Comparison of ENCODE assay signal across 17 cellular contexts in the genomic region with DNA sequence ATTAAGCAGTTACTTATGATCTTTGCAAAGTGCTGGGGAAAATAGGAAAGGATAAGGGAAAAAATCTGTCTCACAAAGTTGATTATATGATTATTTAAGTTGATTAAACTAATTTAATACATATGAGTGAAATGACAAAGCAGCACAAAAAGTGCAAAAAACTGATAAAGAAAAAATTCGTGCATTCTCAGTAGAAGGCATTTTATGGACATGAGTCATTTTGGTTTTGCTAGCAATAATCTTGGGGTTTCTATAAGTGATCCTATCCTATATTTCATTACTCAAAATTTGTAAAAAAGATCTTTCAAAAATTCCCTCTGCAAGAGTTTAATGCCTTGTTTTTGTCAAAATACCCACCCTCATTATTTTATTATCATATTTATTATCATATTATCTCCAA.
"Had no signal": no experiment of that assay in that cellular context is flagged by ENCODE, and none has a peak within 500 bp of the region (broad histone marks: within the 10 kb centered on the region; RNA-seq: fewer than 3 reads in every experiment).

No MANE protein-coding gene starts in this region.

- H3K9me3 ChIP-seq: adrenal gland, testis, upper lobe of right lung had no signal

- ATAC-seq: activated T-helper 17 cell treated with anti-CD3 and anti-CD28 coated beads, Interleukin-2, amount 50 U/mL, for 72 hours; left cardiac atrium; stimulated activated naive CD8-positive, alpha-beta T cell treated with anti-CD3 and anti-CD28 coated beads, Interleukin-15, amount 100 ng/mL, for 72 hours; upper lobe of right lung had no signal

- H3K27ac ChIP-seq: adrenal gland, parathyroid adenoma, skin epidermis, testis, upper lobe of right lung had no signal

- H3K4me1 ChIP-seq: adrenal gland, parathyroid adenoma, testis, upper lobe of right lung had no signal

- H3K36me3 ChIP-seq: adrenal gland, upper lobe of right lung had no signal

- H2AFZ ChIP-seq: parathyroid adenoma had no signal

- H3K79me2 ChIP-seq: parathyroid adenoma had no signal

- H3K9ac ChIP-seq: parathyroid adenoma had no signal

- H3K27me3 ChIP-seq: adrenal gland, testis, upper lobe of right lung had no signal

- DNase-seq: activated CD4-positive, alpha-beta T cell treated with anti-CD3 and anti-CD28 coated beads, Interleukin-2, amount 10 ng/mL, durations not matched to agents 7 days and 5 days; activated CD4-positive, CD25-positive, alpha-beta regulatory T cell; activated naive CD4-positive, alpha-beta T cell treated with anti-CD3 and anti-CD28 coated beads for 36 hours; activated T-cell treated with anti-CD3 and anti-CD28 coated beads for 4 hours; adrenal gland; left cardiac atrium; naive B cell; retina; stimulated activated CD4-positive, alpha-beta T cell treated with anti-CD3 and anti-CD28 coated beads, Interleukin-4, amount 100 ng/mL, for 4 hours; stimulated activated naive CD8-positive, alpha-beta T cell treated with anti-CD3 and anti-CD28 coated beads, Interleukin-15, amount 100 ng/mL, for 72 hours; T-helper 2 cell; testis; upper lobe of right lung had no signal

- H3K4me3 ChIP-seq: adrenal gland, lung, skin epidermis, testis, upper lobe of right lung had no signal
